Comparison of ENCODE assay signal across 9 cellular contexts in genomic region chr1:185694081-185694480, GRCh38. TPM values are rescaled to one million over a fixed set of nuclear protein-coding genes. Genes with fewer than 3 reads are reported as not detected.
DNase-seq lines count a peak whose midpoint lies in the region; ATAC-seq, FAIRE-seq and TF ChIP-seq lines count a peak whose summit lies in the region.
"Had no signal": no experiment of that assay in that cellular context is flagged by ENCODE, and none has a peak within 500 bp of the region (broad histone marks: within the 10 kb centered on the region; RNA-seq: fewer than 3 reads in every experiment).

No MANE protein-coding gene starts in this region.

- no peaks in the 10 kb centered on the region for H3K4me1 ChIP-seq in GM12878 (ENCODE audit: control insufficient read depth, insufficient read depth, low read length)
- H3K4me1 ChIP-seq in naive thymus-derived CD4-positive, alpha-beta T cell (ENCODE audit: control insufficient read depth in 2 of 2, insufficient read depth in 2 of 2, low read length in 2 of 2) = peaks cover 0 to 17% of the 10 kb centered on the region in 2 donors

- H3K27ac Mint-ChIP-seq in naive thymus-derived CD4-positive, alpha-beta T cell = peak overlapping the region; percentile 77 to 96 (median 88)

- peak overlapping the region; percentile 96 for H2AFZ ChIP-seq in GM12878 (ENCODE audit: control insufficient read depth, low read depth, low read length)

- H3K36me3 Mint-ChIP-seq in naive thymus-derived CD4-positive, alpha-beta T cell = peaks cover 0 to 16% (median 0%) of the 10 kb centered on the region in 5 donors

- no TSS peak for BruUV-seq in GM12878 (replicated peaks; lab: Mats Ljungman, UMichigan)

- no peaks in the 10 kb centered on the region for H3K36me3 ChIP-seq in GM12878 (ENCODE audit: control insufficient read depth in 2 of 2, insufficient read depth in 2 of 2, low read length in 1 of 2)
- no peaks in the 10 kb centered on the region for H3K36me3 ChIP-seq in naive thymus-derived CD4-positive, alpha-beta T cell (ENCODE audit: control insufficient read depth in 2 of 3, insufficient read depth in 3 of 3, low read length in 3 of 3)

- SMC1A ChIA-PET in GM12878 (lab: Charles Lee; ENCODE audit: uncharacterized antibody, unreplicated experiment) = interaction anchor here (0.6 to 1.2 kb wide), 7 partner anchors 12 to 456 kb away, joined by 3 to 4 read pairs (median 4); no protein-coding TSS in a partner anchor

- H3K4me3 ChIP-seq in GM12878 = peak overlapping the region; percentile 31; the same call in 1 of the 2 replicates
- H3K4me3 ChIP-seq in naive thymus-derived CD4-positive, alpha-beta T cell (ENCODE audit: low read length) = peak overlapping the region; percentile 31

- TF ChIP-seq POLR2A in GM12878 (IDR thresholded peaks at IDR 0.05; ENCODE audit: low read depth, low read length) = no peak

- H3K79me2 ChIP-seq in GM12878 (ENCODE audit: control insufficient read depth, insufficient read depth, low read length) = no peaks in the 10 kb centered on the region

- no peak overlapping the region for H3K9ac ChIP-seq in GM12878 (ENCODE audit: control insufficient read depth, insufficient read depth, low read length)

- H3K27me3 Mint-ChIP-seq in naive thymus-derived CD4-positive, alpha-beta T cell = peaks cover 0 to 27% (median 9%) of the 10 kb centered on the region in 5 donors

- no peaks in the 10 kb centered on the region; a peak in 1 of 4 replicates for H3K27me3 ChIP-seq in GM12878 (replicated peaks in 1 of 2; ENCODE audit: control insufficient read depth in 2 of 2, insufficient read depth in 2 of 2, low read length in 1 of 2)
- no peaks in the 10 kb centered on the region for H3K27me3 ChIP-seq in naive thymus-derived CD4-positive, alpha-beta T cell (ENCODE audit: control insufficient read depth in 2 of 2, insufficient read depth in 2 of 2, low read length in 2 of 2)

- H3K27ac ChIP-seq in GM12878 (ENCODE audit: control insufficient read depth, insufficient read depth) = no peak overlapping the region
- peak overlapping the region; percentile 50 for H3K27ac ChIP-seq in naive thymus-derived CD4-positive, alpha-beta T cell (ENCODE audit: low read depth, low read length)

- peaks cover 11 to 27% (median 14%) of the 10 kb centered on the region in 7 donors for H3K4me1 Mint-ChIP-seq in naive thymus-derived CD4-positive, alpha-beta T cell

- H3K4me3 Mint-ChIP-seq in naive thymus-derived CD4-positive, alpha-beta T cell = peak overlapping the region; percentile 73 to 85 (median 78)

- peak overlapping the region; percentile 60 for H3K4me2 ChIP-seq in GM12878 (ENCODE audit: control insufficient read depth, insufficient read depth)

- in situ Hi-C loops in GM12878 (cut with MboI) = loop anchor here (10.0 kb wide), 1 partner anchor 889 kb away; no protein-coding TSS in a partner anchor

- peaks cover 3% of the 10 kb centered on the region; the same call in 2 of the 3 replicates for H3K9me3 ChIP-seq in GM12878 (replicated peaks; ENCODE audit: control insufficient read depth, insufficient read depth, low read length)
- H3K9me3 ChIP-seq in naive thymus-derived CD4-positive, alpha-beta T cell (ENCODE audit: control insufficient read depth in 2 of 3, low read length in 3 of 3) = no peaks in the 10 kb centered on the region

- POLR2A ChIA-PET in GM10248 (lab: Yijun Ruan, JAX) = no interaction called here
- POLR2A ChIA-PET in GM12878 (lab: Charles Lee) = no interaction called here
- POLR2A ChIA-PET in naive thymus-derived CD4-positive, alpha-beta T cell (lab: Charles Lee) = interaction anchor here (0.5 to 2.7 kb wide), 7 partner anchors 13 to 887 kb away, joined by 3 to 15 read pairs (median 5); partner anchors contain the start of genes IVNS1ABP and TRMT1L

- DNase-seq in GM10248 (ENCODE audit: extremely low spot score) (peak; percentile 32), GM20000 (ENCODE audit: low spot score) (peak; percentile 56), GM12878 (ENCODE audit: low read depth, low spot score) (peak; percentile 26), NCI-H774 (lab: John Stamatoyannopoulos, UW) (no peak), foreskin melanocyte (no peak)
- peak in 4 of 9 donors; percentile 20 to 26 (median 22) for DNase-seq in naive thymus-derived CD4-positive, alpha-beta T cell

- ATAC-seq in HG03571 (IDR thresholded peaks at IDR 0.05; ENCODE audit: unreplicated experiment) (peak; percentile 92), GM12878 (peak; percentile 71), SK-N-SH treated with all-trans-retinoic acid at 6 μM for 48 hours (no peak)
- ATAC-seq in naive thymus-derived CD4-positive, alpha-beta T cell = peak; percentile 60

- intact Hi-C loops in GM12878 (cut with micrococcal nuclease; ENCODE audit: unreplicated experiment) = no loop called here
- intact Hi-C loops in naive thymus-derived CD4-positive, alpha-beta T cell (cut with micrococcal nuclease) = loop anchor here (1.0 to 10.0 kb wide), 6 partner anchors 20 to 939 kb away; partner anchors contain the start of genes EDEM3 (in 1 of the 2), ODR4 (in 1 of the 2), SWT1 (in 1 of the 2) and TPR (in 1 of the 2)

- TF ChIP-seq RAD21 in GM12878 (IDR thresholded peaks at IDR 0.05; ENCODE audit: insufficient read depth, low read depth, low read length) = no peak

- no peaks in the 10 kb centered on the region for H4K20me1 ChIP-seq in GM12878 (ENCODE audit: control insufficient read depth, insufficient read depth)

- H3K9me3 Mint-ChIP-seq in naive thymus-derived CD4-positive, alpha-beta T cell = peaks cover 0 to 8% (median 0%) of the 10 kb centered on the region in 11 donors

- RAD21 ChIA-PET in GM12878 (lab: Charles Lee; ENCODE audit: unreplicated experiment) = interaction anchor here (1.3 to 1.7 kb wide), 2 partner anchors 13 to 889 kb away, joined by 3 to 6 read pairs; no protein-coding TSS in a partner anchor

- peak; percentile 18 for FAIRE-seq in GM12878 (lab: Jason Lieb, UNC)
- FAIRE-seq: colon had no signal

- CTCF ChIA-PET in GM10248 (lab: Yijun Ruan, JAX) = interaction anchor here (0.7 to 1.1 kb wide), 2 partner anchors 10 to 524 kb away, joined by 3 read pairs; no protein-coding TSS in a partner anchor
- CTCF ChIA-PET in GM12878 (lab: Yijun Ruan, JAX) = interaction anchor here (0.7 to 1.7 kb wide), 3 partner anchors 13 to 524 kb away, joined by 3 to 7 read pairs (median 3); no protein-coding TSS in a partner anchor
- CTCF ChIA-PET in naive thymus-derived CD4-positive, alpha-beta T cell (lab: Charles Lee) = interaction anchor here (0.8 to 2.0 kb wide), 8 partner anchors 13 to 889 kb away, joined by 3 to 8 read pairs (median 4); no protein-coding TSS in a partner anchor

- TF ChIP-seq EP300 in GM12878 (IDR thresholded peaks at IDR 0.05; ENCODE audit: borderline replicate concordance in 1 of 2, control insufficient read depth in 1 of 2, low read depth in 2 of 2, low read length in 2 of 2) = no peak

- TF ChIP-seq CTCF in GM10248 (IDR thresholded peaks at IDR 0.05; ENCODE audit: control extremely low read depth, extremely low read depth, low read depth, missing control alignments) (no peak), GM20000 (IDR thresholded peaks at IDR 0.05; ENCODE audit: extremely low read depth, missing control alignments) (no peak), GM12878 (IDR thresholded peaks at IDR 0.05 in 2 of 3, conservative IDR thresholded peaks at IDR 0.05 in 1 of 3; ENCODE audit: control insufficient read depth in 2 of 3, extremely low read depth in 1 of 3, insufficient read depth in 1 of 3, low read depth in 3 of 3, low read length in 3 of 3) (no peak)

- under 1% methylated on average over 8 of the region's 8 CpGs for WGBS in GM12878 (ENCODE audit: insufficient coverage, insufficient replicate concordance, low lambda C conversion rate, missing lambda C conversion rate)

TF ChIP-seq in SK-N-SH treated with all-trans-retinoic acid at 6 μM for 48 hours, 23 proteins besides CTCF, POLR2A, EP300 and RAD21 (continues in another document):
- TF ChIP-seq ISL1 (CRISPR knock-in tag; IDR thresholded peaks at IDR 0.05) (no peak), TCF4 (CRISPR knock-in tag; IDR thresholded peaks at IDR 0.05; ENCODE audit: borderline replicate concordance) (no peak), PPARA (CRISPR knock-in tag; IDR thresholded peaks at IDR 0.05; ENCODE audit: borderline replicate concordance) (no peak), ZC3H10 (CRISPR knock-in tag; IDR thresholded peaks at IDR 0.05) (no peak), CSDC2 (CRISPR knock-in tag; IDR thresholded peaks at IDR 0.05) (no peak)
- TF ChIP-seq, protein P1, sequence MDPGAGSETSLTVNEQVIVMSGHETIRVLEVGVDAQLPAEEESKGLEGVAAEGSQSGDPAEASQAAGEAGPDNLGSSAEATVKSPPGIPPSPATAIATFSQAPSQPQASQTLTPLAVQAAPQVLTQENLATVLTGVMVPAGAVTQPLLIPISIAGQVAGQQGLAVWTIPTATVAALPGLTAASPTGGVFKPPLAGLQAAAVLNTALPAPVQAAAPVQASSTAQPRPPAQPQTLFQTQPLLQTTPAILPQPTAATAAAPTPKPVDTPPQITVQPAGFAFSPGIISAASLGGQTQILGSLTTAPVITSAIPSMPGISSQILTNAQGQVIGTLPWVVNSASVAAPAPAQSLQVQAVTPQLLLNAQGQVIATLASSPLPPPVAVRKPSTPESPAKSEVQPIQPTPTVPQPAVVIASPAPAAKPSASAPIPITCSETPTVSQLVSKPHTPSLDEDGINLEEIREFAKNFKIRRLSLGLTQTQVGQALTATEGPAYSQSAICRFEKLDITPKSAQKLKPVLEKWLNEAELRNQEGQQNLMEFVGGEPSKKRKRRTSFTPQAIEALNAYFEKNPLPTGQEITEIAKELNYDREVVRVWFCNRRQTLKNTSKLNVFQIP (CRISPR knock-in tag; IDR thresholded peaks at IDR 0.05; ENCODE audit: borderline replicate concordance, low read depth) = no peak

RNA-seq across cellular contexts. Expression of gene HMCN1, which starts 40.1 kb away (rescaled TPM):
- total RNA-seq in GM12878 (2013; cell fraction: nucleolus; rRNA removed) = 0.06 and 0.10 TPM in 2 replicates
- total RNA-seq in GM12878 (2014; rRNA removed) (under 0.01 TPM in 1 of 2 replicates, not detected in the other), GM12878 (2014; rRNA removed; fragmentation: Illumina TruSeq; extraction: Trizol) (not detected in 2 replicates), GM12878 (2021) (0.03 TPM in 1 of 2 replicates, not detected in the other)
- polyA plus RNA-seq in GM12878 (2011; ENCODE audit: low read depth) = 0.05 TPM
- polyA plus RNA-seq in GM12878 (2011; rRNA removed) (0.07 and 0.17 TPM in 2 replicates), GM12878 (2014; fragmentation: Illumina TruSeq; extraction: Trizol) (0.02 TPM in 1 of 2 replicates, not detected in the other), GM12878 (2014; fragmentation: Nextera tagmentation; extraction: Ambion mirVana) (not detected), GM12878 (2014; rRNA removed) (not detected in 2 replicates), GM12878 (2016; fragmentation: Nextera tagmentation; extraction: Ambion mirVana) (not detected)
- 0.02 and 0.03 TPM in 2 replicates for polyA plus RNA-seq in GM12878 (2011; cell fraction: cytosol; rRNA removed)
- 0.03 and 0.15 TPM in 2 replicates for polyA plus RNA-seq in GM12878 (2011; cell fraction: nucleus; rRNA removed)
- polyA plus RNA-seq in GM12878 (2012) = 0.01 TPM in 1 of 2 replicates, not detected in the other
- 0.05 and 0.15 TPM in 2 replicates for polyA minus RNA-seq in GM12878 (2011; rRNA and poly(A)+ RNA removed)
- not detected in 2 replicates for polyA minus RNA-seq in GM12878 (2011; cell fraction: cytosol; rRNA and poly(A)+ RNA removed)
- 0.12 and 0.19 TPM in 2 replicates for polyA minus RNA-seq in GM12878 (2011; cell fraction: nucleus; rRNA and poly(A)+ RNA removed)
- under 1 TPM in 4 of 5 experiments, not detected in 1; under 0.01 to 0.19 (median 0.16) TPM for total RNA-seq in naive thymus-derived CD4-positive, alpha-beta T cell
- polyA plus RNA-seq in naive thymus-derived CD4-positive, alpha-beta T cell = not detected

Comparison
In these comparisons a context has a peak if more than half of its experiments do, and no peak if none do; other contexts are left out.
1. DNase-seq: peak in GM10248 (single experiment), GM20000 (single experiment) and GM12878 (single experiment); none in NCI-H774 (single experiment) and foreskin melanocyte (single experiment).